Comparison of ENCODE assay signal across 13 cellular contexts in the genomic region with DNA sequence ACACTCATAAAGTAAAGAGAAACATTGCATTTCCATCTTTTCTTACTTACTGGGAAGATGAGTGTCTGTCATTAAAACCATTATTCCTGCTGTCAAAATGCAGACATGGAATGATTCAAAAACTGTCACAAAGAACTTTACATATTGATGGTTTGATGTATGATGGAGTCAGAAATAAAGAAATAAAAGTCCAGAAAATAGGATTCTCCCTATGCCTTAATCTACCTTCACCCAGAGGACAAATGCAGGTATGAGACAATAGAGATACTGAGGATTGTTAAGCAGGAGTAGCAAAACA.
DNase-seq lines count a peak whose midpoint lies in the region; ATAC-seq and TF ChIP-seq lines count a peak whose summit lies in the region.
"Had no signal": no experiment of that assay in that cellular context is flagged by ENCODE, and none has a peak within 500 bp of the region (broad histone marks: within the 10 kb centered on the region; RNA-seq: fewer than 3 reads in every experiment).

No MANE protein-coding gene starts in this region.

- BruUV-seq in MCF 10A (replicated peaks; lab: Mats Ljungman, UMichigan), result no TSS peak

- no peaks in the 10 kb centered on the region for H3K79me2 ChIP-seq in neural cell (replicated peaks; ENCODE audit: insufficient read depth, low read length)

- H3K27ac ChIP-seq in breast epithelium (no peak overlapping the region), RWPE2 (ENCODE audit: poor library complexity, severe bottlenecking) (peak overlapping the region; percentile 90), neural cell (ENCODE audit: low read length) (peak overlapping the region; percentile 27), gastrocnemius medialis (no peak overlapping the region)
- H3K27ac ChIP-seq: C4-2B had no signal

- no peaks in the 10 kb centered on the region for H3K36me3 Mint-ChIP-seq in MCF 10A (ENCODE audit: insufficient read depth, unreplicated experiment)
- H3K36me3 Mint-ChIP-seq: CD4-positive, alpha-beta memory T cell had no signal

- DNase-seq in MCF 10A (ENCODE audit: unreplicated experiment), result no peak
- DNase-seq in breast epithelium (ENCODE audit: low spot score in 2 of 2), result no peak
- DNase-seq in RWPE2 (ENCODE audit: low spot score), result no peak
- no peak for DNase-seq in anterior cingulate cortex (lab: John Stamatoyannopoulos, UW)
- no peak for DNase-seq in gastrocnemius medialis
- DNase-seq: 8988T; CD4-positive, alpha-beta memory T cell; DMS79 had no signal

- TF ChIP-seq RAD21 in neural cell (conservative IDR thresholded peaks at IDR 0.05), result peak; percentile 12

- in situ Hi-C loops in gastrocnemius medialis (cut with MboI; ENCODE audit: low sequenced_read_pairs in 4 of 4), result no loop called here

- H3K9me2 ChIP-seq in neural cell (ENCODE audit: insufficient read depth, low read length), result no peaks in the 10 kb centered on the region

- H3K9me3 ChIP-seq in breast epithelium (no peaks in the 10 kb centered on the region), RWPE2 (ENCODE audit: severe bottlenecking) (no peaks in the 10 kb centered on the region), neural cell (ENCODE audit: low read length) (no peaks in the 10 kb centered on the region), gastrocnemius medialis (no peaks in the 10 kb centered on the region)
- H3K9me3 ChIP-seq: HAP-1 had no signal

- TF ChIP-seq CTCF in MCF 10A (IDR thresholded peaks at IDR 0.05; ENCODE audit: unreplicated experiment) (no peak), breast epithelium (IDR thresholded peaks at IDR 0.05) (no peak), RWPE2 (IDR thresholded peaks at IDR 0.05; ENCODE audit: poor library complexity, severe bottlenecking) (no peak), neural cell (IDR thresholded peaks at IDR 0.05; ENCODE audit: poor library complexity, severe bottlenecking) (no peak), gastrocnemius medialis (IDR thresholded peaks at IDR 0.05 in 4 of 5, conservative IDR thresholded peaks at IDR 0.05 in 1 of 5) (no peak)

- no peaks in the 10 kb centered on the region for H3K27me3 Mint-ChIP-seq in MCF 10A (ENCODE audit: insufficient read depth, unreplicated experiment)
- H3K27me3 Mint-ChIP-seq: B cell; CD4-positive, alpha-beta memory T cell had no signal

- H3K4me3 ChIP-seq in breast epithelium (no peak overlapping the region), RWPE2 (ENCODE audit: severe bottlenecking) (no peak overlapping the region), neural cell (ENCODE audit: low read length) (peak overlapping the region; percentile 5), gastrocnemius medialis (no peak overlapping the region)
- H3K4me3 ChIP-seq: HAP-1 had no signal

- TF ChIP-seq EP300 in neural cell (conservative IDR thresholded peaks at IDR 0.05; ENCODE audit: poor library complexity, severe bottlenecking), result peak; percentile 96

- peaks cover 13% of the 10 kb centered on the region for H3K4me1 Mint-ChIP-seq in MCF 10A (ENCODE audit: insufficient read depth, unreplicated experiment)
- H3K4me1 Mint-ChIP-seq: B cell; CD4-positive, alpha-beta memory T cell had no signal

- no peak for TF ChIP-seq POLR2A in breast epithelium (IDR thresholded peaks at IDR 0.05)
- TF ChIP-seq POLR2A in gastrocnemius medialis (IDR thresholded peaks at IDR 0.05), result no peak

- H4K20me1 ChIP-seq in neural cell (ENCODE audit: insufficient read depth), result no peaks in the 10 kb centered on the region

- peak overlapping the region; percentile 92 for H3K27ac Mint-ChIP-seq in MCF 10A (ENCODE audit: low read depth, unreplicated experiment)
- H3K27ac Mint-ChIP-seq: B cell; CD4-positive, alpha-beta memory T cell had no signal

- H3K4me1 ChIP-seq in breast epithelium, result no peaks in the 10 kb centered on the region
- H3K4me1 ChIP-seq in RWPE2 (ENCODE audit: insufficient read depth, poor library complexity, severe bottlenecking), result peaks cover 15% of the 10 kb centered on the region
- no peaks in the 10 kb centered on the region for H3K4me1 ChIP-seq in gastrocnemius medialis
- H3K4me1 ChIP-seq: HAP-1 had no signal

- peak overlapping the region; percentile 23 for H3K4me2 ChIP-seq in neural cell (ENCODE audit: low read length)

- CTCF ChIA-PET in MCF 10A (lab: Yijun Ruan, JAX), result no interaction called here

- H3K36me3 ChIP-seq in breast epithelium (no peaks in the 10 kb centered on the region), RWPE2 (ENCODE audit: low read depth) (no peaks in the 10 kb centered on the region), neural cell (ENCODE audit: insufficient read depth, low read length) (no peaks in the 10 kb centered on the region), gastrocnemius medialis (no peaks in the 10 kb centered on the region)
- H3K36me3 ChIP-seq: HAP-1 had no signal

- H3K27me3 ChIP-seq in breast epithelium (no peaks in the 10 kb centered on the region), RWPE2 (ENCODE audit: insufficient read depth, poor library complexity, severe bottlenecking) (no peaks in the 10 kb centered on the region), neural cell (ENCODE audit: insufficient read depth, low read depth, low read length) (no peaks in the 10 kb centered on the region), gastrocnemius medialis (no peaks in the 10 kb centered on the region)

- no peak overlapping the region for H2AFZ ChIP-seq in neural cell (ENCODE audit: low read depth, low read length)

- peak overlapping the region; percentile 7 for H3K4me3 Mint-ChIP-seq in MCF 10A (ENCODE audit: unreplicated experiment)
- H3K4me3 Mint-ChIP-seq: B cell; CD4-positive, alpha-beta memory T cell had no signal

- intact Hi-C loops in MCF 10A (cut with micrococcal nuclease) (no loop called here), breast epithelium (cut with DNase I; ENCODE audit: low total_unique reads) (no loop called here), gastrocnemius medialis (cut with DNase I; ENCODE audit: low total_unique reads) (no loop called here)

- POLR2A ChIA-PET in MCF 10A (lab: Yijun Ruan, JAX), result no interaction called here

- H3K9ac ChIP-seq in neural cell (ENCODE audit: low read length), result no peak overlapping the region

- H3F3A ChIP-seq in neural cell (ENCODE audit: insufficient read depth, low read length, poor library complexity, severe bottlenecking), result no peaks in the 10 kb centered on the region

- ATAC-seq in RWPE2 (ENCODE audit: low read depth) (peak; percentile 14; the same call in 1 of the 3 replicates), GM18511 (IDR thresholded peaks at IDR 0.05; ENCODE audit: unreplicated experiment) (no peak), gastrocnemius medialis (no peak)

- no peaks in the 10 kb centered on the region for H3K9me3 Mint-ChIP-seq in MCF 10A (ENCODE audit: unreplicated experiment)
- H3K9me3 Mint-ChIP-seq: CD4-positive, alpha-beta memory T cell had no signal

TF ChIP-seq in neural cell, 6 proteins besides CTCF, POLR2A, EP300 and RAD21:
- TF ChIP-seq, protein P1, sequence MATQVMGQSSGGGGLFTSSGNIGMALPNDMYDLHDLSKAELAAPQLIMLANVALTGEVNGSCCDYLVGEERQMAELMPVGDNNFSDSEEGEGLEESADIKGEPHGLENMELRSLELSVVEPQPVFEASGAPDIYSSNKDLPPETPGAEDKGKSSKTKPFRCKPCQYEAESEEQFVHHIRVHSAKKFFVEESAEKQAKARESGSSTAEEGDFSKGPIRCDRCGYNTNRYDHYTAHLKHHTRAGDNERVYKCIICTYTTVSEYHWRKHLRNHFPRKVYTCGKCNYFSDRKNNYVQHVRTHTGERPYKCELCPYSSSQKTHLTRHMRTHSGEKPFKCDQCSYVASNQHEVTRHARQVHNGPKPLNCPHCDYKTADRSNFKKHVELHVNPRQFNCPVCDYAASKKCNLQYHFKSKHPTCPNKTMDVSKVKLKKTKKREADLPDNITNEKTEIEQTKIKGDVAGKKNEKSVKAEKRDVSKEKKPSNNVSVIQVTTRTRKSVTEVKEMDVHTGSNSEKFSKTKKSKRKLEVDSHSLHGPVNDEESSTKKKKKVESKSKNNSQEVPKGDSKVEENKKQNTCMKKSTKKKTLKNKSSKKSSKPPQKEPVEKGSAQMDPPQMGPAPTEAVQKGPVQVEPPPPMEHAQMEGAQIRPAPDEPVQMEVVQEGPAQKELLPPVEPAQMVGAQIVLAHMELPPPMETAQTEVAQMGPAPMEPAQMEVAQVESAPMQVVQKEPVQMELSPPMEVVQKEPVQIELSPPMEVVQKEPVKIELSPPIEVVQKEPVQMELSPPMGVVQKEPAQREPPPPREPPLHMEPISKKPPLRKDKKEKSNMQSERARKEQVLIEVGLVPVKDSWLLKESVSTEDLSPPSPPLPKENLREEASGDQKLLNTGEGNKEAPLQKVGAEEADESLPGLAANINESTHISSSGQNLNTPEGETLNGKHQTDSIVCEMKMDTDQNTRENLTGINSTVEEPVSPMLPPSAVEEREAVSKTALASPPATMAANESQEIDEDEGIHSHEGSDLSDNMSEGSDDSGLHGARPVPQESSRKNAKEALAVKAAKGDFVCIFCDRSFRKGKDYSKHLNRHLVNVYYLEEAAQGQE (IDR thresholded peaks at IDR 0.05; ENCODE audit: borderline replicate concordance), result peak; percentile 87
- peak; percentile 76 for TF ChIP-seq POLR2AphosphoS5 (IDR thresholded peaks at IDR 0.05)
- no peak for TF ChIP-seq TAF1 (IDR thresholded peaks at IDR 0.05; ENCODE audit: low read depth)

Comparison
In these comparisons a context has a peak if more than half of its experiments do, and no peak if none do; other contexts are left out.
1. H3K27ac ChIP-seq: peak in RWPE2 (single experiment) and neural cell (single experiment); none in breast epithelium (0 of 2) and gastrocnemius medialis (0 of 4).